24 cellular contexts compared by ENCODE assay signal in the genomic region with DNA sequence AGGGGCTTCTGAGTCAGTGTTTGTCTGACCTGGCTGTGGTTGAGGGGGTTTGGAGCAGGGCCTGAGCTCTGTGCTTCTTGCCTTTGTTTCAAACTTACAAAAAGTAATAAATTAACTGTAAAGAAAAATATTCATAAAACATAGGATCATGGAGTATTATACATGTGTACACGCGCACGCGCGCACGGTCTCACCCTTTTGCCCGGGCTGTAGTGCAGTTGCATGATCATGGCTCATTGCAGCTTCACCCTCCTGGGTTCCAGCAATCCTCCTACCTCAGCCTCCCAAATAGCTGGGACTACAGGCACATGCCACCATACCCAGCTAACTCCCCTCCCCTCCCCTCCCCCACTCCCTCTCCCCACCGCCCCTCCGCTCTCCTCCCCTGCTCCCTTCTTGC. TPM values are rescaled to one million over a fixed set of nuclear protein-coding genes. Genes with fewer than 3 reads are reported as not detected.
DNase-seq lines count a peak whose midpoint lies in the region; TF ChIP-seq lines count a peak whose summit lies in the region.
"Had no signal": no experiment of that assay in that cellular context is flagged by ENCODE, and none has a peak within 500 bp of the region (broad histone marks: within the 10 kb centered on the region; RNA-seq: fewer than 3 reads in every experiment).

No MANE protein-coding gene starts in this region.

- H3K27me3 Mint-ChIP-seq in type B pancreatic cell: peaks cover 10% of the 10 kb centered on the region
- H3K27me3 Mint-ChIP-seq: B cell had no signal

- H3K4me1 Mint-ChIP-seq in type B pancreatic cell (ENCODE audit: unreplicated experiment): no peaks in the 10 kb centered on the region
- H3K4me1 Mint-ChIP-seq: B cell, CD14-positive monocyte had no signal

- H3K36me3 Mint-ChIP-seq in type B pancreatic cell: no peaks in the 10 kb centered on the region
- H3K36me3 Mint-ChIP-seq: CD14-positive monocyte; CD4-positive, alpha-beta memory T cell; CD4-positive, CD25-positive, alpha-beta regulatory T cell; CD8-positive, alpha-beta memory T cell; CD8-positive, alpha-beta T cell had no signal

- H3K27ac Mint-ChIP-seq in type B pancreatic cell: no peak overlapping the region
- H3K27ac Mint-ChIP-seq: B cell; CD14-positive monocyte; CD4-positive, alpha-beta memory T cell; CD4-positive, alpha-beta T cell; CD4-positive, CD25-positive, alpha-beta regulatory T cell; CD8-positive, alpha-beta memory T cell; CD8-positive, alpha-beta T cell had no signal

- no peaks in the 10 kb centered on the region for H3K9me3 Mint-ChIP-seq in type B pancreatic cell
- H3K9me3 Mint-ChIP-seq: CD14-positive monocyte; CD4-positive, alpha-beta memory T cell; CD4-positive, alpha-beta T cell; CD8-positive, alpha-beta memory T cell; CD8-positive, alpha-beta T cell had no signal

- TF ChIP-seq CTCF in type B pancreatic cell (conservative IDR thresholded peaks at IDR 0.05): no peak

- no peak overlapping the region for H3K4me3 Mint-ChIP-seq in type B pancreatic cell
- H3K4me3 Mint-ChIP-seq: B cell; CD14-positive monocyte; CD4-positive, alpha-beta memory T cell; CD4-positive, alpha-beta T cell; CD4-positive, CD25-positive, alpha-beta regulatory T cell; CD8-positive, alpha-beta memory T cell; CD8-positive, alpha-beta T cell had no signal

- DNase-seq in type B pancreatic cell (ENCODE audit: extremely low spot score, unreplicated experiment) (peak; percentile 58), NCI-H748 treated with DMSO at 0.1 percent for 48 hours (lab: John Stamatoyannopoulos, UW) (no peak)
- DNase-seq: 8988T; ACHN; AML-193; BE2C; C1 segment of cervical spinal cord; Caco-2; Calu3; CD4-positive, alpha-beta memory T cell; CD4-positive, alpha-beta T cell; CD4-positive, CD25-positive, alpha-beta regulatory T cell; CD8-positive, alpha-beta memory T cell; CD8-positive, alpha-beta T cell; COR-L47; DMS 273 treated with DMSO at 0.1 percent for 48 hours; DMS153; DMS53; DMS79; DMS79 treated with DMSO at 0.1 percent for 48 hours; DND-41; EL had no signal

RNA-seq across cellular contexts. Expression of gene TDRD12, which starts 23.5 kb away (rescaled TPM):
- total RNA-seq in type B pancreatic cell (ENCODE audit: low replicate concordance): 0.24 TPM in 2 replicates

RNA-seq across cellular contexts. Expression of gene NUDT19, which starts 51.4 kb away (rescaled TPM):
- 10.8 and 17.1 TPM in 2 replicates for total RNA-seq in type B pancreatic cell (ENCODE audit: low replicate concordance)
